ENCODE assay signal across 9 cellular contexts in the genomic region with DNA sequence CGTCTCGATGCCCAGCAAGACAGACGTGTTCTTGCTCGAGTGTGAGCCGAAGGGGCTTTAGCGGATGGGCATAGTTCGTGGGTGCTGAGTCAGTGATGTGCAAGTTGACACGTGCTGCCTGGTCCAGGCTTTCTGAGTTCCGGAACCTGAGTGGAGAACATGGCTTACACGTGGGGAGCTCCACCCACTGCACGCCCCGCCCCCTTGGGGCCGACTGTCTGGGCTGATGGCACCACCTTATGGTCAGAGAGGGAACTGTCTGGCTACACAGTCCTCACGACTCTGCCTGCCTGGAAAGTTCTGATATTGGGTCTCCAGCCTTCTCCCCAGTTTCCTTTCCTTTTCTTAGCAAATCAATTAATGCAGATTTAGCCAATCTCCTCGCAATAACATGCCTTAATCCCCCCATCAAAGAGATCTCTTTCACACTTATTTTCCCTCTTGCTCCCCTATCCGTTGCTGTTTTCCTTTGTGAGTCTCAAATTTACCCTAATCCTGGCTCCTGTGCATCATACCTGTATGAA. TPM values are rescaled to one million over a fixed set of nuclear protein-coding genes. Genes with fewer than 3 reads are reported as not detected.
DNase-seq lines count a peak whose midpoint lies in the region; ATAC-seq and TF ChIP-seq lines count a peak whose summit lies in the region.
"Had no signal": no experiment of that assay in that cellular context is flagged by ENCODE, and none has a peak within 500 bp of the region (broad histone marks: within the 10 kb centered on the region; RNA-seq: fewer than 3 reads in every experiment).

No MANE protein-coding gene starts in this region.

- peak; percentile 98 for TF ChIP-seq CTCF in epithelial cell of proximal tubule (conservative IDR thresholded peaks at IDR 0.05; ENCODE audit: low read depth, low read length)

- ATAC-seq in GM19463 (IDR thresholded peaks at IDR 0.05; ENCODE audit: unreplicated experiment) = peak; percentile 58
- peak; percentile 56 for ATAC-seq in HG03571 (IDR thresholded peaks at IDR 0.05; ENCODE audit: unreplicated experiment)
- ATAC-seq in natural killer cell treated with Interleukin-12 subunit alpha and Interleukin-12 subunit beta and Interleukin-15 and Interleukin-18, amount 100 ng/mL, for 72 hours = peak; percentile 87 to 93
- peak; percentile 91 to 92 for ATAC-seq in stimulated activated naive B cell treated with anti-CD40 and anti-IgM and Interleukin-4, amounts not matched to agents 10 μg/mL and 1 μg/mL and 100 μg/mL, for 72 hours (replicated peaks)

- no peaks in the 10 kb centered on the region for H3K36me3 Mint-ChIP-seq in natural killer cell treated with Interleukin-12 subunit alpha and Interleukin-12 subunit beta and Interleukin-15 and Interleukin-18, amount 100 ng/mL, for 72 hours
- peaks cover 4 to 7% of the 10 kb centered on the region in 2 donors for H3K36me3 Mint-ChIP-seq in stimulated activated naive B cell treated with anti-CD40 and anti-IgM and Interleukin-4, amounts not matched to agents 10 μg/mL and 1 μg/mL and 100 μg/mL, for 72 hours
- H3K36me3 Mint-ChIP-seq: activated naive CD4-positive, alpha-beta T cell treated with anti-CD3 and anti-CD28 coated beads, Interleukin-2, amount 50 U/mL, for 24 hours had no signal

- H3K4me3 Mint-ChIP-seq in natural killer cell treated with Interleukin-12 subunit alpha and Interleukin-12 subunit beta and Interleukin-15 and Interleukin-18, amount 100 ng/mL, for 72 hours = no peak overlapping the region
- H3K4me3 Mint-ChIP-seq in stimulated activated naive B cell treated with anti-CD40 and anti-IgM and Interleukin-4, amounts not matched to agents 10 μg/mL and 1 μg/mL and 100 μg/mL, for 72 hours = no peak overlapping the region
- H3K4me3 Mint-ChIP-seq: activated naive CD4-positive, alpha-beta T cell treated with anti-CD3 and anti-CD28 coated beads, Interleukin-2, amount 50 U/mL, for 24 hours had no signal

- H3K4me1 Mint-ChIP-seq in natural killer cell treated with Interleukin-12 subunit alpha and Interleukin-12 subunit beta and Interleukin-15 and Interleukin-18, amount 100 ng/mL, for 72 hours (ENCODE audit: low read depth in 2 of 2) = peaks cover 19 to 22% of the 10 kb centered on the region in 2 donors
- peaks cover 11 to 26% of the 10 kb centered on the region in 2 donors for H3K4me1 Mint-ChIP-seq in stimulated activated naive B cell treated with anti-CD40 and anti-IgM and Interleukin-4, amounts not matched to agents 10 μg/mL and 1 μg/mL and 100 μg/mL, for 72 hours

- H3K27me3 Mint-ChIP-seq in natural killer cell treated with Interleukin-12 subunit alpha and Interleukin-12 subunit beta and Interleukin-15 and Interleukin-18, amount 100 ng/mL, for 72 hours = peaks cover 44 to 47% of the 10 kb centered on the region in 2 donors
- H3K27me3 Mint-ChIP-seq in stimulated activated naive B cell treated with anti-CD40 and anti-IgM and Interleukin-4, amounts not matched to agents 10 μg/mL and 1 μg/mL and 100 μg/mL, for 72 hours = peaks cover 57 to 78% of the 10 kb centered on the region in 2 donors

- no peaks in the 10 kb centered on the region for H3K9me3 Mint-ChIP-seq in natural killer cell treated with Interleukin-12 subunit alpha and Interleukin-12 subunit beta and Interleukin-15 and Interleukin-18, amount 100 ng/mL, for 72 hours
- H3K9me3 Mint-ChIP-seq in stimulated activated naive B cell treated with anti-CD40 and anti-IgM and Interleukin-4, amounts not matched to agents 10 μg/mL and 1 μg/mL and 100 μg/mL, for 72 hours = peaks cover 7 to 8% of the 10 kb centered on the region in 2 donors
- H3K9me3 Mint-ChIP-seq: activated naive CD4-positive, alpha-beta T cell treated with anti-CD3 and anti-CD28 coated beads, Interleukin-2, amount 50 U/mL, for 24 hours had no signal

- H3K27ac Mint-ChIP-seq in natural killer cell treated with Interleukin-12 subunit alpha and Interleukin-12 subunit beta and Interleukin-15 and Interleukin-18, amount 100 ng/mL, for 72 hours = no peak overlapping the region
- no peak overlapping the region for H3K27ac Mint-ChIP-seq in stimulated activated naive B cell treated with anti-CD40 and anti-IgM and Interleukin-4, amounts not matched to agents 10 μg/mL and 1 μg/mL and 100 μg/mL, for 72 hours
- H3K27ac Mint-ChIP-seq: activated naive CD4-positive, alpha-beta T cell treated with anti-CD3 and anti-CD28 coated beads, Interleukin-2, amount 50 U/mL, for 24 hours had no signal

- H3K4me3 ChIP-seq in epithelial cell of proximal tubule (ENCODE audit: low read depth, low read length) = no peak overlapping the region

- peak; percentile 75 for DNase-seq in COLO829 (ENCODE audit: low spot score)
- DNase-seq in NOMO-1 treated with DMSO at 0.1 percent for 48 hours (lab: John Stamatoyannopoulos, UW; ENCODE audit: unreplicated experiment) = peak; percentile 64
- peak; percentile 63 for DNase-seq in activated CD8-positive, alpha-beta memory T cell treated with anti-CD3 and anti-CD28 coated beads, Interleukin-2, amount 50 U/mL, for 24 hours (ENCODE audit: extremely low read depth)
- DNase-seq in epithelial cell of proximal tubule (ENCODE audit: low read depth) = no peak
- DNase-seq in natural killer cell treated with Interleukin-12 subunit alpha and Interleukin-12 subunit beta and Interleukin-15 and Interleukin-18, amount 100 ng/mL, for 72 hours (ENCODE audit: low spot score) = peak; percentile 76
- DNase-seq in stimulated activated naive B cell treated with anti-CD40 and anti-IgM and Interleukin-4, amounts not matched to agents 10 μg/mL and 1 μg/mL and 100 μg/mL, for 72 hours = peak; percentile 51

RNA-seq across cellular contexts. Expression of a gene that starts 3.8 kb away (rescaled TPM):
- total RNA-seq in epithelial cell of proximal tubule = 41.6 and 50.6 TPM in 2 replicates
- under 1 TPM; 0.59 to 0.78 TPM for total RNA-seq in natural killer cell treated with Interleukin-12 subunit alpha and Interleukin-12 subunit beta and Interleukin-15 and Interleukin-18, amount 100 ng/mL, for 72 hours

Comparison
In these comparisons a context has a peak if more than half of its experiments do, and no peak if none do; other contexts are left out.
1. RNA of a gene that starts 3.8 kb away (total RNA-seq): 41.6 to 50.6 TPM in epithelial cell of proximal tubule; 0.59 to 0.78 TPM in natural killer cell treated with Interleukin-12 subunit alpha and Interleukin-12 subunit beta and Interleukin-15 and Interleukin-18, amount 100 ng/mL, for 72 hours; every median in the first group is over 10 times any median in the second.
2. Peak in every context shown above with its lines, with median percentiles within 50 percentile points of each other: ATAC-seq.